Comparison of ENCODE assay signal across 20 cellular contexts in genomic region chr4:137425281-137425680, GRCh38.
A peak's percentile ranks its signal among the peaks of the same experiment; 100 is the strongest.
DNase-seq lines count a peak whose midpoint lies in the region; ATAC-seq and TF ChIP-seq lines count a peak whose summit lies in the region.
"Had no signal": no experiment of that assay in that cellular context is flagged by ENCODE, and none has a peak within 500 bp of the region (broad histone marks: within the 10 kb centered on the region; RNA-seq: fewer than 3 reads in every experiment).

No MANE protein-coding gene starts in this region.

- no peak overlapping the region for H3K4me2 ChIP-seq in neural progenitor cell
- H3K4me2 ChIP-seq: BLaER1 treated with 17β-estradiol and CSF1 and Interleukin-3, amounts not matched to agents 10 nM and 100 nM; KMS-11 had no signal

- H3K36me3 Mint-ChIP-seq in neural progenitor cell (no peaks in the 10 kb centered on the region), T-helper 17 cell (ENCODE audit: low read depth) (no peaks in the 10 kb centered on the region)
- H3K36me3 Mint-ChIP-seq: CD8-positive, alpha-beta T cell had no signal

- no peaks in the 10 kb centered on the region for H3K4me1 Mint-ChIP-seq in neural progenitor cell
- no peaks in the 10 kb centered on the region for H3K4me1 Mint-ChIP-seq in T-helper 17 cell

- DNase-seq in DMS53 treated with DMSO at 0.1 percent for 48 hours (lab: John Stamatoyannopoulos, UW; ENCODE audit: unreplicated experiment) (peak; percentile 26), NCI-H1092 (lab: John Stamatoyannopoulos, UW) (peak; percentile 64), NCI-H345 treated with DMSO at 0.1 percent for 48 hours (lab: John Stamatoyannopoulos, UW; ENCODE audit: unreplicated experiment) (peak; percentile 47), neural progenitor cell (ENCODE audit: low spot score) (no peak), T-helper 17 cell (no peak), GDM1 (lab: John Stamatoyannopoulos, UW) (no peak)
- no peak for DNase-seq in stimulated activated CD4-positive, alpha-beta T cell treated with anti-CD3 and anti-CD28 coated beads, Interleukin-1b, Interleukin-23, amount 100 ng/mL, for 48 hours
- DNase-seq: Calu3; CD8-positive, alpha-beta T cell; DND-41; H7; HFFc6; NCI-H1436 treated with DMSO at 0.1 percent for 48 hours; NCI-H2081 treated with DMSO at 0.1 percent for 48 hours; Peyer's patch; SW 1271 had no signal

- H3K4me3 Mint-ChIP-seq in neural progenitor cell (no peak overlapping the region), T-helper 17 cell (no peak overlapping the region)
- H3K4me3 Mint-ChIP-seq: CD8-positive, alpha-beta T cell; HFFc6; T-helper 2 cell treated with Interferon-gamma antibody and Interleukin-4, amounts not matched to agents 5 μg/mL and 100 μg/mL, for 36 hours had no signal

- H3K9me3 ChIP-seq in neural progenitor cell (ENCODE audit: low read depth), result no peaks in the 10 kb centered on the region
- H3K9me3 ChIP-seq in T-helper 17 cell (ENCODE audit: control insufficient read depth, low read length, poor library complexity, severe bottlenecking), result no peaks in the 10 kb centered on the region

- no peak for TF ChIP-seq CTCF in neural progenitor cell (IDR thresholded peaks at IDR 0.05)

- H3K27ac ChIP-seq in neural progenitor cell, result no peak overlapping the region
- H3K27ac ChIP-seq: BLaER1 treated with 17β-estradiol and CSF1 and Interleukin-3, amounts not matched to agents 10 nM and 100 nM; HL-60; KMS-11; Peyer's patch had no signal

- H3K36me3 ChIP-seq in neural progenitor cell, result no peaks in the 10 kb centered on the region
- H3K36me3 ChIP-seq: BLaER1 treated with 17β-estradiol and CSF1 and Interleukin-3, amounts not matched to agents 10 nM and 100 nM; Peyer's patch had no signal

- no peaks in the 10 kb centered on the region for H3K27me3 Mint-ChIP-seq in neural progenitor cell (ENCODE audit: insufficient read depth, low read depth)
- H3K27me3 Mint-ChIP-seq in T-helper 17 cell, result no peaks in the 10 kb centered on the region

- H2AFZ ChIP-seq in neural progenitor cell (replicated peaks), result peak overlapping the region; percentile 26

- no peaks in the 10 kb centered on the region for H3K4me1 ChIP-seq in neural progenitor cell
- H3K4me1 ChIP-seq: Peyer's patch had no signal

- no peaks in the 10 kb centered on the region for H3K27me3 ChIP-seq in neural progenitor cell
- H3K27me3 ChIP-seq: BLaER1 treated with 17β-estradiol and CSF1 and Interleukin-3, amounts not matched to agents 10 nM and 100 nM; Peyer's patch had no signal

- H3K9ac ChIP-seq in neural progenitor cell, result no peak overlapping the region
- H3K9ac ChIP-seq: BLaER1 treated with 17β-estradiol and CSF1 and Interleukin-3, amounts not matched to agents 10 nM and 100 nM; KMS-11 had no signal

- H3K79me2 ChIP-seq in neural progenitor cell (ENCODE audit: low read depth), result no peaks in the 10 kb centered on the region

- no peak overlapping the region for H3K4me3 ChIP-seq in neural progenitor cell
- H3K4me3 ChIP-seq: BLaER1 treated with 17β-estradiol and CSF1 and Interleukin-3, amounts not matched to agents 10 nM and 100 nM; Peyer's patch had no signal

- H3F3A ChIP-seq in neural progenitor cell (ENCODE audit: low read depth), result no peaks in the 10 kb centered on the region

- H3K9me3 Mint-ChIP-seq in neural progenitor cell, result peaks cover 6% of the 10 kb centered on the region

- no peak for ATAC-seq in T-helper 17 cell
- ATAC-seq: CD8-positive, alpha-beta T cell had no signal

- no peak overlapping the region for H3K27ac Mint-ChIP-seq in neural progenitor cell
- H3K27ac Mint-ChIP-seq in T-helper 17 cell, result no peak overlapping the region
- H3K27ac Mint-ChIP-seq: CD8-positive, alpha-beta T cell; HFFc6; T-helper 2 cell treated with Interferon-gamma antibody and Interleukin-4, amounts not matched to agents 5 μg/mL and 100 μg/mL, for 36 hours had no signal

- H4K20me1 ChIP-seq in neural progenitor cell (ENCODE audit: low read depth), result no peaks in the 10 kb centered on the region
- H4K20me1 ChIP-seq: BLaER1 treated with 17β-estradiol and CSF1 and Interleukin-3, amounts not matched to agents 10 nM and 100 nM had no signal

Comparison
In these comparisons a context has a peak if more than half of its experiments do, and no peak if none do; other contexts are left out.
1. DNase-seq: peak in DMS53 treated with DMSO at 0.1 percent for 48 hours (single experiment), NCI-H1092 (single experiment) and NCI-H345 treated with DMSO at 0.1 percent for 48 hours (single experiment); none in neural progenitor cell (single experiment), stimulated activated CD4-positive, alpha-beta T cell treated with anti-CD3 and anti-CD28 coated beads, Interleukin-1b, Interleukin-23, amount 100 ng/mL, for 48 hours (single experiment), T-helper 17 cell (0 of 3) and GDM1 (single experiment).